Comparison of ENCODE assay signal across 10 cellular contexts in the genomic region with DNA sequence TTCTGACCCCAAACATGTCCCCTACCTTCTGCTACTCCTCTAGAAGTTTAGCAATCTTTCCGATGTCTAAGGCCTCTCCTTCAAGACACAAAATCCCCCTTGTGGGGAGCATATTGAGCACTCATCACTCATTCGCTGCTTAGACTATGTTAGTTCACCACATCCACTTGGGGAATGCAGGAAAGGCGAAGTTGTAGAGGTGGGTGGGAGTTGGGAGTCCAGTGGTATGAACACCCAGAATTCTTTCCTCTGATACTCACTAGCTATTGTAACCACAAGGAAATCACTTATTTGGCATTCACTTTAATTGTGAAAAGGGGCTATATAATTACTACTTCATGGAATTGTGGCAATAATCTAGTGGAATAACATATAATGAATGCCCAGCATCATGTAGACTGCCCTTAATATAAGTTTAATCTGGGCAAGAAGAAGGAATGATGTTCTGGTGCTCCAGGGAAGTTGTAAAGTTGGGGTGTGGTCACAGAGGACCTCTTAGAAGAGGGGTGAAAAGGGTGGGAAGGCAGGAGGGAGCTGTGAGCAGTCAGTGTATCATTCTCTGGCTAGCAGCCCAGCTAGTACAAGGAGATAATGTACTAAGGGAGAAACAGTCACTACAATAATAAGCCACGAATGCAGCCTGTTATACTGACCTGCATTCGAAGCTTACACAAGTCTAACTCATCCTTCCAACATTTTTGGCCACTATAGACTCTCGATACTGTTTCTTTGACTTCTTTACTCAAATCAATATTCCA.
DNase-seq lines count a peak whose midpoint lies in the region; ATAC-seq and TF ChIP-seq lines count a peak whose summit lies in the region.
"Had no signal": no experiment of that assay in that cellular context is flagged by ENCODE, and none has a peak within 500 bp of the region (broad histone marks: within the 10 kb centered on the region; RNA-seq: fewer than 3 reads in every experiment).

No MANE protein-coding gene starts in this region.

- peak overlapping the region; percentile 29 for H3K27ac ChIP-seq in RWPE2 (ENCODE audit: poor library complexity, severe bottlenecking)

- H3K36me3 ChIP-seq in RWPE2 (ENCODE audit: low read depth) = no peaks in the 10 kb centered on the region

- H3K27me3 Mint-ChIP-seq in activated CD8-positive, alpha-beta T cell treated with anti-CD3 and anti-CD28 coated beads, Interleukin-2, amount 10 ng/mL, durations not matched to agents 7 days and 5 days (ENCODE audit: low read depth) = no peaks in the 10 kb centered on the region

- no peak overlapping the region for H3K27ac Mint-ChIP-seq in activated CD8-positive, alpha-beta T cell treated with anti-CD3 and anti-CD28 coated beads, Interleukin-2, amount 10 ng/mL, durations not matched to agents 7 days and 5 days
- H3K27ac Mint-ChIP-seq: endodermal cell had no signal

- no peaks in the 10 kb centered on the region for H3K36me3 Mint-ChIP-seq in activated CD8-positive, alpha-beta T cell treated with anti-CD3 and anti-CD28 coated beads, Interleukin-2, amount 10 ng/mL, durations not matched to agents 7 days and 5 days (ENCODE audit: low read depth)

- H3K4me3 Mint-ChIP-seq in activated CD8-positive, alpha-beta T cell treated with anti-CD3 and anti-CD28 coated beads, Interleukin-2, amount 10 ng/mL, durations not matched to agents 7 days and 5 days = no peak overlapping the region
- H3K4me3 Mint-ChIP-seq: endodermal cell had no signal

- peak; percentile 84 for ATAC-seq in RWPE2 (ENCODE audit: low read depth)
- no peak for ATAC-seq in GM18511 (IDR thresholded peaks at IDR 0.05; ENCODE audit: unreplicated experiment)
- no peak for ATAC-seq in activated CD8-positive, alpha-beta T cell treated with anti-CD3 and anti-CD28 coated beads, Interleukin-2, amount 10 ng/mL, durations not matched to agents 7 days and 5 days

- H3K9me3 ChIP-seq in RWPE2 (ENCODE audit: severe bottlenecking) = no peaks in the 10 kb centered on the region

- TF ChIP-seq CTCF in RWPE2 (IDR thresholded peaks at IDR 0.05; ENCODE audit: poor library complexity, severe bottlenecking) = no peak
- no peak for TF ChIP-seq CTCF in fibroblast of mammary gland (conservative IDR thresholded peaks at IDR 0.05; ENCODE audit: control insufficient read depth, insufficient read depth, low read depth, low read length)

- H3K27me3 ChIP-seq in RWPE2 (ENCODE audit: insufficient read depth, poor library complexity, severe bottlenecking) = no peaks in the 10 kb centered on the region

- CTCF ChIA-PET in activated CD8-positive, alpha-beta T cell treated with anti-CD3 and anti-CD28 coated beads, Interleukin-2, amount 10 ng/mL, durations not matched to agents 7 days and 5 days (lab: Charles Lee) = no interaction called here

- H3K4me3 ChIP-seq in RWPE2 (ENCODE audit: severe bottlenecking) (no peak overlapping the region), fibroblast of mammary gland (ENCODE audit: control insufficient read depth, low read depth, low read length) (no peak overlapping the region)

- POLR2A ChIA-PET in activated CD8-positive, alpha-beta T cell treated with anti-CD3 and anti-CD28 coated beads, Interleukin-2, amount 10 ng/mL, durations not matched to agents 7 days and 5 days (lab: Charles Lee) = no interaction called here

- peaks cover 3% of the 10 kb centered on the region for H3K4me1 ChIP-seq in RWPE2 (ENCODE audit: insufficient read depth, poor library complexity, severe bottlenecking)

- peak; percentile 32 for DNase-seq in H4 (ENCODE audit: low spot score)
- DNase-seq in RWPE2 (ENCODE audit: low spot score) = no peak
- DNase-seq in fibroblast of mammary gland (ENCODE audit: low read depth) = peak; percentile 98
- peak; percentile 26 for DNase-seq in smooth muscle cell of the brain vasculature (ENCODE audit: low read depth, low spot score)
- DNase-seq in NCI-H2081 (lab: John Stamatoyannopoulos, UW) = no peak
- DNase-seq in activated CD8-positive, alpha-beta T cell treated with anti-CD3 and anti-CD28 coated beads, Interleukin-2, amount 10 ng/mL, durations not matched to agents 7 days and 5 days = no peak
- DNase-seq: DMS 273 treated with DMSO at 0.1 percent for 48 hours, endodermal cell, NCI-H2227 treated with DMSO at 0.1 percent for 48 hours had no signal

- no peaks in the 10 kb centered on the region for H3K9me3 Mint-ChIP-seq in activated CD8-positive, alpha-beta T cell treated with anti-CD3 and anti-CD28 coated beads, Interleukin-2, amount 10 ng/mL, durations not matched to agents 7 days and 5 days (ENCODE audit: insufficient read depth)

- no peaks in the 10 kb centered on the region for H3K4me1 Mint-ChIP-seq in activated CD8-positive, alpha-beta T cell treated with anti-CD3 and anti-CD28 coated beads, Interleukin-2, amount 10 ng/mL, durations not matched to agents 7 days and 5 days (ENCODE audit: low read depth)
- H3K4me1 Mint-ChIP-seq: endodermal cell had no signal

Comparison
In these comparisons a context has a peak if more than half of its experiments do, and no peak if none do; other contexts are left out.
1. DNase-seq: peak in H4 (single experiment), fibroblast of mammary gland (single experiment) and smooth muscle cell of the brain vasculature (single experiment); none in RWPE2 (single experiment), NCI-H2081 (0 of 2) and activated CD8-positive, alpha-beta T cell treated with anti-CD3 and anti-CD28 coated beads, Interleukin-2, amount 10 ng/mL, durations not matched to agents 7 days and 5 days (single experiment).